2 cellular contexts compared by ENCODE assay signal in genomic region chr15:60966746-60967145, GRCh38.
TF ChIP-seq lines count a peak whose summit lies in the region.

No MANE protein-coding gene starts in this region.

TF ChIP-seq in A549, 52 proteins besides CTCF, POLR2A, EP300 and RAD21 (continued from another document):
- no peak for TF ChIP-seq TFCP2L1 (CRISPR knock-in tag; IDR thresholded peaks at IDR 0.05)
- TF ChIP-seq GATA3 (IDR thresholded peaks at IDR 0.05; ENCODE audit: borderline replicate concordance): no peak
- peak; percentile 45 for TF ChIP-seq MAFK (IDR thresholded peaks at IDR 0.05; ENCODE audit: partially characterized antibody)
- TF ChIP-seq SREBF2 (IDR thresholded peaks at IDR 0.05): no peak
- no peak for TF ChIP-seq RFX5 (IDR thresholded peaks at IDR 0.05)
- TF ChIP-seq CEBPB (IDR thresholded peaks at IDR 0.05): no peak

TF ChIP-seq in IMR-90, 13 proteins besides CTCF, POLR2A, EP300 and RAD21:
- TF ChIP-seq FOS (IDR thresholded peaks at IDR 0.05; ENCODE audit: low read depth, low read length) (no peak), RFX5 (IDR thresholded peaks at IDR 0.05; ENCODE audit: low read depth, low read length) (no peak), CHD1 (IDR thresholded peaks at IDR 0.05; ENCODE audit: low read depth, low read length) (no peak), MAFK (IDR thresholded peaks at IDR 0.05; ENCODE audit: low read depth, low read length) (peak; percentile 60), USF2 (IDR thresholded peaks at IDR 0.05; ENCODE audit: low read depth, low read length) (no peak)
